Comparison of ENCODE assay signal across 19 cellular contexts in the genomic region with DNA sequence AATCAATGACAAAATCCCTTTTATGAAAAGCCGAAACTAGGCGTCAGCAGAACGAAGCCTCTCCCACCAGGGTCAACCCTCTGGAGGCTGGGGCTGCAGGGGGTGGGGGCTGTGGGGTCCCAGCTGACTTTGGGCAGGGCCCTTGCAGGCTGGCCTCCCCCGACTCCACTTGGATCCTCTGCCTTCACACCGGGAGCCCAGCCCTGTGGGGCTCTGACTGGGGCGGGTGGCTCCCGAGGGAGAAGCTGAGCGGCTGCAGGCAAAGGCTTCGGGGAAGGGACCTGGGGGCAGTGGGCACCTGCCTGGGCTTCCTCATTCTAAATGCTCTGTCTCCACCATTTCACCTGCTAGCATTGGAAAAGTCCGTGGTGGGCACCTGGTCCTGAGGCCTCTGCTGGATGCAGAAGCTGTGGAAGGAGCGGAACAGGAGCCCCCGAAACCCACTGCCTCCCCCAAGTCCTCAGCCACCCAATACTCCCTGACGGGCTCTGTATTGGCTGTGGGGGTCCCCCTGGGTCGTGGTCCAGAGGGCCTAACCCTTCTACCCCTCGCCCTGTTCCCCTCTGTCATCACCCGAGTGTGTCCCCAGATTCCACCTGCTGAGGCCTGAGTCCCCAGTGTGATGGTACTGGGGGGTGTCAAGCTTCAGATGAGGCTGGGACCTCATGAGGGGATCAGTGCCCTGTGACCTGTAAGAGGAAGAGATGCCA.
DNase-seq lines count a peak whose midpoint lies in the region; ATAC-seq and TF ChIP-seq lines count a peak whose summit lies in the region.
"Had no signal": no experiment of that assay in that cellular context is flagged by ENCODE, and none has a peak within 500 bp of the region (broad histone marks: within the 10 kb centered on the region; RNA-seq: fewer than 3 reads in every experiment).

No MANE protein-coding gene starts in this region.

- no peaks in the 10 kb centered on the region for H4K20me1 ChIP-seq in smooth muscle cell (ENCODE audit: low read depth)

- H3F3A ChIP-seq in smooth muscle cell (ENCODE audit: low read depth) = no peaks in the 10 kb centered on the region

- H3K27ac ChIP-seq in RWPE2 (ENCODE audit: poor library complexity, severe bottlenecking) = no peak overlapping the region
- no peak overlapping the region for H3K27ac ChIP-seq in lower lobe of right lung
- no peak overlapping the region for H3K27ac ChIP-seq in spleen
- H3K27ac ChIP-seq in smooth muscle cell (ENCODE audit: low read depth) = no peak overlapping the region

- no peaks in the 10 kb centered on the region for H3K79me2 ChIP-seq in smooth muscle cell (ENCODE audit: low read depth)

- peaks cover 3% of the 10 kb centered on the region for H3K9me3 ChIP-seq in RWPE2 (ENCODE audit: severe bottlenecking)
- H3K9me3 ChIP-seq in lower lobe of right lung = no peaks in the 10 kb centered on the region
- H3K9me3 ChIP-seq in spleen = peaks cover 0 to 3% (median 0%) of the 10 kb centered on the region in 8 donors
- no peaks in the 10 kb centered on the region for H3K9me3 ChIP-seq in smooth muscle cell (replicated peaks; ENCODE audit: low read depth)
- H3K9me3 ChIP-seq: HAP-1, MG63 had no signal

- TF ChIP-seq CTCF in RWPE2 (IDR thresholded peaks at IDR 0.05; ENCODE audit: poor library complexity, severe bottlenecking) (no peak), lower lobe of right lung (IDR thresholded peaks at IDR 0.05) (no peak), spleen (IDR thresholded peaks at IDR 0.05 in 8 of 11, conservative IDR thresholded peaks at IDR 0.05 in 3 of 11) (no peak), smooth muscle cell (IDR thresholded peaks at IDR 0.05; ENCODE audit: borderline replicate concordance, insufficient read depth, poor library complexity, severe bottlenecking) (no peak)

- peak; percentile 41 for DNase-seq in activated CD8-positive, alpha-beta memory T cell treated with anti-CD3 and anti-CD28 coated beads for 24 hours
- no peak for DNase-seq in activated CD8-positive, alpha-beta memory T cell treated with anti-CD3 and anti-CD28 coated beads, Interleukin-2, amount 50 U/mL, for 48 hours
- peak; percentile 38 for DNase-seq in RWPE2 (ENCODE audit: low spot score)
- DNase-seq in lower lobe of right lung = peak; percentile 11
- DNase-seq in spleen = peak; percentile 67
- no peak for DNase-seq in DMS114 treated with DMSO at 0.1 percent for 48 hours (lab: John Stamatoyannopoulos, UW; ENCODE audit: unreplicated experiment)
- DNase-seq in smooth muscle cell (lab: John Stamatoyannopoulos, UW; ENCODE audit: unreplicated experiment) = no peak
- DNase-seq in NCI-H2081 (lab: John Stamatoyannopoulos, UW) = no peak
- DNase-seq: CD4-positive, CD25-positive, alpha-beta regulatory T cell; COR-L47; DMS 273 treated with DMSO at 0.1 percent for 48 hours; Kasumi-1; MG63; NCI-H1092; NCI-H2227 treated with DMSO at 0.1 percent for 48 hours; NCI-H510A treated with DMSO at 0.1 percent for 48 hours; NCI-H774; SIG-M5 had no signal

- H3K27me3 ChIP-seq in RWPE2 (ENCODE audit: insufficient read depth, poor library complexity, severe bottlenecking) = no peaks in the 10 kb centered on the region
- no peaks in the 10 kb centered on the region for H3K27me3 ChIP-seq in lower lobe of right lung (ENCODE audit: low read depth)
- peaks cover 0 to 7% (median 0%) of the 10 kb centered on the region in 7 donors for H3K27me3 ChIP-seq in spleen (replicated peaks in 1 of 7)
- no peaks in the 10 kb centered on the region for H3K27me3 ChIP-seq in smooth muscle cell (ENCODE audit: low read depth)
- H3K27me3 ChIP-seq: MG63 had no signal

- no peaks in the 10 kb centered on the region for H3K36me3 ChIP-seq in RWPE2 (ENCODE audit: low read depth)
- H3K36me3 ChIP-seq in lower lobe of right lung = no peaks in the 10 kb centered on the region
- no peaks in the 10 kb centered on the region for H3K36me3 ChIP-seq in spleen
- no peaks in the 10 kb centered on the region for H3K36me3 ChIP-seq in smooth muscle cell (ENCODE audit: low read depth)
- H3K36me3 ChIP-seq: HAP-1, MG63 had no signal

- intact Hi-C loops in lower lobe of right lung (cut with DNase I) = no loop called here
- intact Hi-C loops in spleen (cut with DNase I; ENCODE audit: low total_unique reads) = no loop called here

- no peak for ATAC-seq in RWPE2 (ENCODE audit: low read depth)
- no peak for ATAC-seq in lower lobe of right lung

- no peak overlapping the region for H2AFZ ChIP-seq in smooth muscle cell (ENCODE audit: low read depth)

- H3K4me2 ChIP-seq in smooth muscle cell = no peak overlapping the region

- 72 to 87% (median 82%) methylated on average over 16 of the region's 16 CpGs for WGBS in spleen, 5 donors
- WGBS in smooth muscle cell (ENCODE audit: low lambda C conversion rate) = 84% methylated on average over 15 of the region's 16 CpGs

- no peaks in the 10 kb centered on the region for H3K4me1 ChIP-seq in RWPE2 (ENCODE audit: insufficient read depth, poor library complexity, severe bottlenecking)
- no peaks in the 10 kb centered on the region for H3K4me1 ChIP-seq in lower lobe of right lung
- no peaks in the 10 kb centered on the region for H3K4me1 ChIP-seq in spleen
- no peaks in the 10 kb centered on the region for H3K4me1 ChIP-seq in smooth muscle cell (ENCODE audit: low read depth)
- H3K4me1 ChIP-seq: HAP-1 had no signal

- no peak overlapping the region for H3K9ac ChIP-seq in smooth muscle cell (ENCODE audit: low read depth)

- H3K4me3 ChIP-seq in RWPE2 (ENCODE audit: severe bottlenecking) = no peak overlapping the region
- no peak overlapping the region for H3K4me3 ChIP-seq in lower lobe of right lung
- no peak overlapping the region for H3K4me3 ChIP-seq in spleen
- no peak overlapping the region for H3K4me3 ChIP-seq in smooth muscle cell
- H3K4me3 ChIP-seq: HAP-1, MG63 had no signal

- no peak for TF ChIP-seq POLR2A in spleen (IDR thresholded peaks at IDR 0.05)

Comparison
In these comparisons a context has a peak if more than half of its experiments do, and no peak if none do; other contexts are left out.
1. DNase-seq: peak in activated CD8-positive, alpha-beta memory T cell treated with anti-CD3 and anti-CD28 coated beads for 24 hours (single experiment), RWPE2 (single experiment), lower lobe of right lung (single experiment) and spleen (single experiment); none in activated CD8-positive, alpha-beta memory T cell treated with anti-CD3 and anti-CD28 coated beads, Interleukin-2, amount 50 U/mL, for 48 hours (single experiment), DMS114 treated with DMSO at 0.1 percent for 48 hours (single experiment), smooth muscle cell (single experiment) and NCI-H2081 (0 of 2).